In the genomic region with DNA sequence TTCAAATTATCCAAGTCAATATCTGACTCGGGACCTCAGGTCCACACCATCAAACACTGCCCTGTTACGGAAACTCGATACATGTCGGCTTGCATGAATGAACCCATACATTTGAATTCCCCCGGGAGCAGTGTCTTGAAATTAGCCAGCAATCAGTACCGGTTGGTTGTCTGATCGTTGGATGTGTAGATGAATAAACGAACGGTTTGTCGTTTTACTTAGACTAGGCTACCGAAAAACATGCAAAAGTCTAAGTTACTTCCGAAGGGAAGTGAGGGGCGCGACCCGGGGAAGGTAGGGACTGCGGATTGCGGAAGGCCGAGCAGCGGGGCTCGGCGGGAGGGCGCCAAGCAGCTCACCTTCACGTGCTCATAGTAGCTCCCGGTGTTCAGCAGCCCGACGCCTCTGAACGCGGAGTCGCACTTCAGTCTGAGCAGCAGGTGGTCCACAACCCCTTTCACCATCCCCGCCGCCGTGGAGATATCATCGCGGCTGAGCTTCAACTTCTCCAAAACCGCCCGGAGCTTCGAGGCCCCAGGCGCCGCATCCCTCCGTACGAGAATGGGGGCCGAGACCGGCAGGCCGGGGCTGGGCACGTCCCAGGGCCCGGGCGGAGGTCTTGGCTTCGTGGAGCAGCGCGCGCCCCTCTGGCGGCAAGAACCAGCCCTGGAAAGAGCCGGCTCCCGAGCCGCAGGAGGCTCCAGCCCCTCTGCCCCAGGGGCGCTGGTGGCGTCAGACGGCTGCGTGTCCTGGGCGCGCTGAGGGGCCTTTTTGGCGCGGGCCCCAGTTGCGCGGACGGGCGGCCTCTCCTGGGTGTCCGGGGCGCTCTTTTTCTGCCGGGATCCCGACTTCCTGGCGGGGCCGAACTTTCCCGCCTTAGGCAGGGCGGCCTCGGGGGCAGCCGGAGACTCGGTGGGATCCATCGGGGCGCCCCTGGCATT, we compare ENCODE assay signal across 9 cellular contexts. TPM values are rescaled to one million over a fixed set of nuclear protein-coding genes. Genes with fewer than 3 reads are reported as not detected.
DNase-seq lines count a peak whose midpoint lies in the region; ATAC-seq, FAIRE-seq and TF ChIP-seq lines count a peak whose summit lies in the region.
"Had no signal": no experiment of that assay in that cellular context is flagged by ENCODE, and none has a peak within 500 bp of the region (broad histone marks: within the 10 kb centered on the region; RNA-seq: fewer than 3 reads in every experiment).

No MANE protein-coding gene starts in this region.

- CTCF ChIA-PET in activated CD4-positive, alpha-beta memory T cell treated with anti-CD3 and anti-CD28 coated beads, Interleukin-2, amount 10 ng/mL, durations not matched to agents 7 days and 5 days (lab: Charles Lee): interaction anchor here (0.9 to 3.5 kb wide), 10 partner anchors 10 to 202 kb away, joined by 3 to 58 read pairs (median 5); partner anchors contain the start of genes MTO1 and SLC17A5
- CTCF ChIA-PET in H1 (lab: Charles Lee; ENCODE audit: partially characterized antibody): interaction anchor here (1.0 to 1.3 kb wide), 5 partner anchors 10 to 202 kb away, joined by 3 read pairs; partner anchors contain the start of genes MTO1 and SLC17A5

- peak; percentile 85 for DNase-seq in DMS 273 (lab: John Stamatoyannopoulos, UW; ENCODE audit: unreplicated experiment)
- DNase-seq in DMS 273 treated with DMSO at 0.1 percent for 48 hours (lab: John Stamatoyannopoulos, UW): no peak
- peak; percentile 16 for DNase-seq in NCI-H2196 treated with DMSO at 0.1 percent for 48 hours (lab: John Stamatoyannopoulos, UW; ENCODE audit: unreplicated experiment)
- peak; percentile 57 for DNase-seq in activated CD4-positive, alpha-beta memory T cell treated with anti-CD3 and anti-CD28 coated beads, Interleukin-2, amount 10 ng/mL, durations not matched to agents 7 days and 5 days
- peak; percentile 39 to 73 for DNase-seq in H1 (ENCODE audit: low read depth in 1 of 2, low spot score in 2 of 2)
- DNase-seq in mesenteric fat pad (ENCODE audit: low spot score): peak; percentile 90

- peak overlapping the region; percentile 51 to 82 (median 62) for H3K4me3 ChIP-seq in H1 (ENCODE audit: extremely low read depth in 1 of 4, insufficient read depth in 2 of 4, low read depth in 3 of 4, low read length in 4 of 4)

- TF ChIP-seq CTCF in H1 (IDR thresholded peaks at IDR 0.05; ENCODE audit: control extremely low read depth in 1 of 3, insufficient read depth in 1 of 3, low read depth in 1 of 3, low read length in 3 of 3): no peak

- peaks cover 0 to 2% (median under 1%) of the 10 kb centered on the region in 4 experiments; a peak in 2 of 7 replicates for H3K4me1 ChIP-seq in H1 (replicated peaks in 1 of 4; ENCODE audit: control insufficient read depth in 3 of 4, insufficient read depth in 4 of 4, low read length in 3 of 4)

- H3K9me3 Mint-ChIP-seq in activated CD4-positive, alpha-beta memory T cell treated with anti-CD3 and anti-CD28 coated beads, Interleukin-2, amount 10 ng/mL, durations not matched to agents 7 days and 5 days: no peaks in the 10 kb centered on the region
- no peaks in the 10 kb centered on the region for H3K9me3 Mint-ChIP-seq in stimulated activated memory B cell treated with anti-CD40 and anti-IgM and Interleukin-4, amounts not matched to agents 10 μg/mL and 1 μg/mL and 100 μg/mL, for 72 hours

- H2AK5ac ChIP-seq in H1 (ENCODE audit: low read depth, low read length): no peak overlapping the region

- 46% methylated on average over 66 of the region's 80 CpGs; no CpG with 5 or more reads in 1 of the 2 experiments for WGBS in H1 (ENCODE audit: extremely low coverage in 1 of 2, insufficient coverage in 1 of 2, insufficient read length in 1 of 2, insufficient replicate concordance in 2 of 2, low coverage in 1 of 2, low lambda C conversion rate in 2 of 2, missing lambda C conversion rate in 1 of 2), 2 experiments

- H3K27me3 ChIP-seq in H1 (replicated peaks in 1 of 4; ENCODE audit: control insufficient read depth in 3 of 4, extremely low read depth in 1 of 4, insufficient read depth in 3 of 4, low read length in 3 of 4): peaks cover 0 to 6% (median 3%) of the 10 kb centered on the region in 4 experiments; a peak in 4 of 7 replicates

- peak overlapping the region; percentile 78 for H3K18ac ChIP-seq in H1 (ENCODE audit: extremely low read depth, low read length)

- no peaks in the 10 kb centered on the region; the same call in 1 of the 2 replicates for H3K23me2 ChIP-seq in H1 (ENCODE audit: low read depth, low read length)

- H2BK5ac ChIP-seq in H1 (ENCODE audit: low read depth, low read length): no peak overlapping the region

- H3K56ac ChIP-seq in H1 (replicated peaks; ENCODE audit: insufficient read length, low read depth, low read length): no peak overlapping the region

- no peak overlapping the region for H3K14ac ChIP-seq in H1 (ENCODE audit: insufficient read length)

- no peaks in the 10 kb centered on the region; a peak in 1 of 8 replicates for H3K36me3 ChIP-seq in H1 (ENCODE audit: control insufficient read depth in 2 of 4, insufficient read depth in 4 of 4, low read length in 3 of 4)

- peak overlapping the region; percentile 24; the same call in 1 of the 2 replicates for H2AFZ ChIP-seq in H1 (ENCODE audit: low read length)

- peak overlapping the region; percentile 86 for H3K27ac Mint-ChIP-seq in activated CD4-positive, alpha-beta memory T cell treated with anti-CD3 and anti-CD28 coated beads, Interleukin-2, amount 10 ng/mL, durations not matched to agents 7 days and 5 days
- H3K27ac Mint-ChIP-seq in stimulated activated memory B cell treated with anti-CD40 and anti-IgM and Interleukin-4, amounts not matched to agents 10 μg/mL and 1 μg/mL and 100 μg/mL, for 72 hours: peak overlapping the region; percentile 96

- H2BK20ac ChIP-seq in H1 (ENCODE audit: low read length): 0 out of 2 replicates have a peak overlapping the region, but pooled peaks have one; percentile 72

- peak overlapping the region; percentile 69 to 98 for H3K4me2 ChIP-seq in H1 (ENCODE audit: insufficient read depth in 1 of 2, low read depth in 2 of 2, low read length in 2 of 2)

- no peaks in the 10 kb centered on the region for H3K27me3 Mint-ChIP-seq in activated CD4-positive, alpha-beta memory T cell treated with anti-CD3 and anti-CD28 coated beads, Interleukin-2, amount 10 ng/mL, durations not matched to agents 7 days and 5 days
- H3K27me3 Mint-ChIP-seq in stimulated activated memory B cell treated with anti-CD40 and anti-IgM and Interleukin-4, amounts not matched to agents 10 μg/mL and 1 μg/mL and 100 μg/mL, for 72 hours: no peaks in the 10 kb centered on the region

- no peak overlapping the region for H2BK120ac ChIP-seq in H1 (replicated peaks; ENCODE audit: low read depth, low read length)

- H3K79me2 ChIP-seq in H1 (ENCODE audit: control insufficient read depth in 1 of 2, insufficient read depth in 2 of 2, low read length in 2 of 2): peaks cover 0 to 2% of the 10 kb centered on the region in 2 experiments; a peak in 2 of 4 replicates

- peak overlapping the region; percentile 74 for H4K91ac ChIP-seq in H1 (replicated peaks; ENCODE audit: insufficient read length, low read length)

- H3K23ac ChIP-seq in H1 (ENCODE audit: insufficient read length): no peak overlapping the region

- peak overlapping the region; percentile 72; the same call in 1 of the 2 replicates for H2BK15ac ChIP-seq in H1 (ENCODE audit: low read length)

- no peak for TF ChIP-seq EP300 in H1 (IDR thresholded peaks at IDR 0.05; ENCODE audit: borderline replicate concordance in 1 of 2, low read depth in 2 of 2, low read length in 2 of 2)

- H4K20me1 ChIP-seq in H1 (replicated peaks in 1 of 2; ENCODE audit: control insufficient read depth in 1 of 2, insufficient read depth in 2 of 2, low read length in 2 of 2): no peaks in the 10 kb centered on the region

- ATAC-seq in HG02885 (IDR thresholded peaks at IDR 0.05; ENCODE audit: poor library complexity, unreplicated experiment): peak; percentile 51
- ATAC-seq in stimulated activated memory B cell treated with anti-CD40 and anti-IgM and Interleukin-4, amounts not matched to agents 10 μg/mL and 1 μg/mL and 100 μg/mL, for 72 hours: peak; percentile 77

- peak in 1 of 2 experiments; percentile 35; a peak in 1 of 3 replicates for TF ChIP-seq POLR2A in H1 (IDR thresholded peaks at IDR 0.05; ENCODE audit: control extremely low read depth in 1 of 2, low read depth in 2 of 2, low read length in 2 of 2)

- H3K4me1 Mint-ChIP-seq in activated CD4-positive, alpha-beta memory T cell treated with anti-CD3 and anti-CD28 coated beads, Interleukin-2, amount 10 ng/mL, durations not matched to agents 7 days and 5 days: peaks cover 49% of the 10 kb centered on the region
- H3K4me1 Mint-ChIP-seq in stimulated activated memory B cell treated with anti-CD40 and anti-IgM and Interleukin-4, amounts not matched to agents 10 μg/mL and 1 μg/mL and 100 μg/mL, for 72 hours: peaks cover 28% of the 10 kb centered on the region

- TF ChIP-seq RAD21 in H1 (IDR thresholded peaks at IDR 0.05 in 1 of 2, conservative IDR thresholded peaks at IDR 0.05 in 1 of 2; ENCODE audit: low read depth in 2 of 2, low read length in 2 of 2): no peak

- peak overlapping the region; percentile 95 for H3K4me3 Mint-ChIP-seq in activated CD4-positive, alpha-beta memory T cell treated with anti-CD3 and anti-CD28 coated beads, Interleukin-2, amount 10 ng/mL, durations not matched to agents 7 days and 5 days
- H3K4me3 Mint-ChIP-seq in stimulated activated memory B cell treated with anti-CD40 and anti-IgM and Interleukin-4, amounts not matched to agents 10 μg/mL and 1 μg/mL and 100 μg/mL, for 72 hours: peak overlapping the region; percentile 91

- peaks cover 35% of the 10 kb centered on the region for H3K36me3 Mint-ChIP-seq in activated CD4-positive, alpha-beta memory T cell treated with anti-CD3 and anti-CD28 coated beads, Interleukin-2, amount 10 ng/mL, durations not matched to agents 7 days and 5 days (ENCODE audit: low read depth)
- H3K36me3 Mint-ChIP-seq in stimulated activated memory B cell treated with anti-CD40 and anti-IgM and Interleukin-4, amounts not matched to agents 10 μg/mL and 1 μg/mL and 100 μg/mL, for 72 hours: peaks cover 25% of the 10 kb centered on the region

- H3K4ac ChIP-seq in H1 (replicated peaks; ENCODE audit: insufficient read length, low read depth, low read length): peak overlapping the region; percentile 22

- FAIRE-seq in H1 (lab: Jason Lieb, UNC): no peak

- H3K79me1 ChIP-seq in H1 (ENCODE audit: low read depth, low read length): no peaks in the 10 kb centered on the region

- H2BK12ac ChIP-seq in H1 (ENCODE audit: low read depth, low read length): peak overlapping the region; percentile 43; the same call in 1 of the 2 replicates

- POLR2A ChIA-PET in activated CD4-positive, alpha-beta memory T cell treated with anti-CD3 and anti-CD28 coated beads, Interleukin-2, amount 10 ng/mL, durations not matched to agents 7 days and 5 days (lab: Charles Lee): interaction anchor here (0.5 to 5.5 kb wide), 24 partner anchors 8 to 203 kb away, joined by 3 to 265 read pairs (median 4); partner anchors contain the start of genes EEF1A1, MTO1 and SLC17A5
- POLR2A ChIA-PET in H1 (lab: Charles Lee; ENCODE audit: partially characterized antibody): interaction anchor here (0.7 to 3.6 kb wide), 16 partner anchors 8 to 229 kb away, joined by 3 to 35 read pairs (median 3); partner anchors contain the start of gene MTO1

- H3K27ac ChIP-seq in H1 (ENCODE audit: low read depth, low read length): no peak overlapping the region; the same call in 1 of the 2 replicates
- H3K27ac ChIP-seq: 22Rv1 had no signal

- H4K5ac ChIP-seq in H1 (ENCODE audit: insufficient read length, low read depth, low read length): peak overlapping the region; percentile 37

- peak overlapping the region; percentile 59 to 67 (median 60) for H3K9ac ChIP-seq in H1 (replicated peaks in 1 of 4; ENCODE audit: extremely low read depth in 1 of 4, low read depth in 3 of 4, low read length in 3 of 4)

- peak overlapping the region; percentile 96 for H4K8ac ChIP-seq in H1 (ENCODE audit: extremely low read depth, insufficient read depth, low read length)

- H3K9me3 ChIP-seq in H1 (ENCODE audit: insufficient read depth in 2 of 2, low read depth in 1 of 2, low read length in 1 of 2): no peaks in the 10 kb centered on the region

RNA-seq across cellular contexts. Expression of gene CGAS, which starts 0.7 kb away (rescaled TPM):
- total RNA-seq in activated CD4-positive, alpha-beta memory T cell treated with anti-CD3 and anti-CD28 coated beads, Interleukin-2, amount 10 ng/mL, durations not matched to agents 7 days and 5 days: 10 to 100 TPM; 47.8 to 48.2 TPM
- total RNA-seq in H1 (2021; fragmentation: NEBNext Ultra II Directional; extraction: Animal tissue kit (Norgen Biotek cat#: 25700)): 6.3 and 6.7 TPM in 2 replicates
- 1.9 and 2.1 TPM in 2 replicates for polyA plus RNA-seq in H1 (2011; rRNA removed)
- 1.9 TPM for polyA plus RNA-seq in H1 (2011; cell fraction: cytosol; rRNA removed)
- 1.3 TPM for polyA plus RNA-seq in H1 (2011; cell fraction: nucleus; rRNA removed)
- 2.4 to 4.1 TPM (median 2.6 TPM) in 4 replicates for polyA plus RNA-seq in H1 (2012, experiment 1 of 2)
- 3.0 TPM for polyA plus RNA-seq in H1 (2012, experiment 2 of 2)
- 2.5 TPM for polyA plus RNA-seq in H1 (2013, experiment 1 of 2)
- 2.1 TPM for polyA plus RNA-seq in H1 (2013, experiment 2 of 2)
- polyA minus RNA-seq in H1 (2011; rRNA and poly(A)+ RNA removed): 0.82 and 1.1 TPM in 2 replicates
- 1.7 TPM for polyA minus RNA-seq in H1 (2011; cell fraction: cytosol; rRNA and poly(A)+ RNA removed)
- polyA minus RNA-seq in H1 (2011; cell fraction: nucleus; rRNA and poly(A)+ RNA removed): 3.7 TPM
- total RNA-seq in mesenteric fat pad: 6.0 TPM

RNA-seq across cellular contexts. Expression of gene MTO1, which starts 10.1 kb away (rescaled TPM):
- 10 to 100 TPM; 62.1 to 66.4 TPM for total RNA-seq in activated CD4-positive, alpha-beta memory T cell treated with anti-CD3 and anti-CD28 coated beads, Interleukin-2, amount 10 ng/mL, durations not matched to agents 7 days and 5 days
- 29.3 and 31.6 TPM in 2 replicates for total RNA-seq in H1 (2021; fragmentation: NEBNext Ultra II Directional; extraction: Animal tissue kit (Norgen Biotek cat#: 25700))
- 17.4 and 20.9 TPM in 2 replicates for polyA plus RNA-seq in H1 (2011; rRNA removed)
- polyA plus RNA-seq in H1 (2011; cell fraction: cytosol; rRNA removed): 40.6 TPM
- polyA plus RNA-seq in H1 (2011; cell fraction: nucleus; rRNA removed): 29.8 TPM
- 19.3 to 26.1 TPM (median 22.1 TPM) in 4 replicates for polyA plus RNA-seq in H1 (2012, experiment 1 of 2)
- 1.7 TPM for polyA plus RNA-seq in H1 (2012, experiment 2 of 2)
- polyA plus RNA-seq in H1 (2013, experiment 1 of 2): 17.3 TPM
- 15.8 TPM for polyA plus RNA-seq in H1 (2013, experiment 2 of 2)
- polyA minus RNA-seq in H1 (2011; rRNA and poly(A)+ RNA removed): 40.7 and 41.1 TPM in 2 replicates
- polyA minus RNA-seq in H1 (2011; cell fraction: cytosol; rRNA and poly(A)+ RNA removed): 19.4 TPM
- 40.2 TPM for polyA minus RNA-seq in H1 (2011; cell fraction: nucleus; rRNA and poly(A)+ RNA removed)
- total RNA-seq in mesenteric fat pad: 20.3 TPM

RNA-seq across cellular contexts. Expression of gene DDX43, which starts 56.8 kb away (rescaled TPM):
- under 1 TPM; 0.80 to 0.88 TPM for total RNA-seq in activated CD4-positive, alpha-beta memory T cell treated with anti-CD3 and anti-CD28 coated beads, Interleukin-2, amount 10 ng/mL, durations not matched to agents 7 days and 5 days
- not detected in 2 replicates for total RNA-seq in H1 (2021; fragmentation: NEBNext Ultra II Directional; extraction: Animal tissue kit (Norgen Biotek cat#: 25700))
- polyA plus RNA-seq in H1 (2011; rRNA removed): 0.05 TPM in 2 replicates
- 0.49 TPM for polyA plus RNA-seq in H1 (2011; cell fraction: cytosol; rRNA removed)
- 0.07 TPM for polyA plus RNA-seq in H1 (2011; cell fraction: nucleus; rRNA removed)
- polyA plus RNA-seq in H1 (2012, experiment 1 of 2): 0.10 TPM in 1 of 4 replicates, not detected in the others
- not detected for polyA plus RNA-seq in H1 (2012, experiment 2 of 2)
- 0.18 TPM for polyA plus RNA-seq in H1 (2013, experiment 1 of 2)
- 0.15 TPM for polyA plus RNA-seq in H1 (2013, experiment 2 of 2)
- polyA minus RNA-seq in H1 (2011; rRNA and poly(A)+ RNA removed): 0.09 TPM in 1 of 2 replicates, not detected in the other
- not detected for polyA minus RNA-seq in H1 (2011; cell fraction: cytosol; rRNA and poly(A)+ RNA removed)
- polyA minus RNA-seq in H1 (2011; cell fraction: nucleus; rRNA and poly(A)+ RNA removed): not detected
- total RNA-seq in mesenteric fat pad: 0.32 TPM
